3 cellular contexts compared by ENCODE assay signal in genomic region chr3:129522953-129523352, GRCh38.
TF ChIP-seq lines count a peak whose summit lies in the region.

No MANE protein-coding gene starts in this region.

TF ChIP-seq in SK-N-SH, 30 proteins besides CTCF, POLR2A, EP300 and RAD21:
- TF ChIP-seq IRF3 (IDR thresholded peaks at IDR 0.05; ENCODE audit: low read depth, low read length): no peak

TF ChIP-seq in SK-N-SH treated with all-trans-retinoic acid at 6 μM for 48 hours, 23 proteins besides CTCF, POLR2A, EP300 and RAD21 (continued from another document):
- TF ChIP-seq CSRNP3 (CRISPR knock-in tag; IDR thresholded peaks at IDR 0.05) (no peak), PATZ1 (CRISPR knock-in tag; IDR thresholded peaks at IDR 0.05; ENCODE audit: borderline replicate concordance) (no peak), PPARA (CRISPR knock-in tag; IDR thresholded peaks at IDR 0.05; ENCODE audit: borderline replicate concordance) (no peak), OSR1 (CRISPR knock-in tag; IDR thresholded peaks at IDR 0.05) (no peak)

TF ChIP-seq in HEK293, 187 proteins besides CTCF, POLR2A, EP300 and RAD21 (continued from another document):
- no peak for TF ChIP-seq ZNF645 (tag by site-specific recombination; IDR thresholded peaks at IDR 0.05)
- TF ChIP-seq TRIM28 (IDR thresholded peaks at IDR 0.05; ENCODE audit: borderline replicate concordance, low read length): no peak
- no peak for TF ChIP-seq ZNF148 (tag by site-specific recombination; IDR thresholded peaks at IDR 0.05; ENCODE audit: borderline replicate concordance)
